In the genomic region with DNA sequence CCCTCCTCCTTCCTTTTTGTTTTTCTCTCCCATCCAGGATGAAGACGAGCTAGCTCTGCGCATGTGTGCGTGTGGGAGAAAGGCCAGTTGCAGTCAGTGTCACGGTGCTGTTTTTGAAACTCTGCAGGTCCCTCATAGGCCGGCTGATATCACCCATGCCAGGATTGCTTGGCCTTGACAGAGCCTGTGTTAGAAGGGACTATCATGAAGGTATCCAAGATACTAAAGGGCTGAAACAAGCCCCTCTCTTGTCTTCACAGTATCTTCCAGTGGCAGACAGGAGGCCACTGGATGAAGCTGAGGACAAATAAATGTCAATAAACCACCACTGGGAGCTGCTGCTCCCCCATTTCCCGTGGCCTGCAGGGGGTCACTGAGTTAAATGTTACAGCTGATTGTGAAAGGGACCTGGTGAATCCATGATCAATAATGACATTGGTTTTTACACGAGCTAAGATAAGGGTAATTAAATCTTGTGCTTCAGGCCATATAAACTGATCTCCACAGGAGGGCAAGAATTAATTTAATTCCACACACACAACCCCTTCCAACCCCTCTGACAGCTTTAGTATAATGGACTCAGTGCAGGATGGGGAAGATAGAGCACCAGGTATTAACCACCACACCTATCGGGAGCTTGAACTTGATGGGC, we compare ENCODE assay signal across 8 cellular contexts.
A peak's percentile ranks its signal among the peaks of the same experiment; 100 is the strongest.
DNase-seq lines count a peak whose midpoint lies in the region; ATAC-seq and TF ChIP-seq lines count a peak whose summit lies in the region.

No MANE protein-coding gene starts in this region.

- H3K9me3 ChIP-seq in hepatocyte (ENCODE audit: low read depth): no peaks in the 10 kb centered on the region
- H3K9me3 ChIP-seq in skeletal muscle satellite cell (replicated peaks; ENCODE audit: low read length): no peaks in the 10 kb centered on the region

- H3K36me3 ChIP-seq in GM23338 (ENCODE audit: insufficient read depth) (no peaks in the 10 kb centered on the region), hepatocyte (replicated peaks; ENCODE audit: insufficient read depth, low read depth) (no peaks in the 10 kb centered on the region), skeletal muscle satellite cell (ENCODE audit: insufficient read depth, low read length) (no peaks in the 10 kb centered on the region)

- H3K9me3 Mint-ChIP-seq in GM23338: no peaks in the 10 kb centered on the region
- H3K9me3 Mint-ChIP-seq in activated naive CD8-positive, alpha-beta T cell treated with anti-CD3 and anti-CD28 coated beads for 36 hours: no peaks in the 10 kb centered on the region

- H3K4me1 Mint-ChIP-seq in GM23338: peaks cover 38% of the 10 kb centered on the region
- H3K4me1 Mint-ChIP-seq in activated naive CD8-positive, alpha-beta T cell treated with anti-CD3 and anti-CD28 coated beads for 36 hours: peaks cover 23% of the 10 kb centered on the region

- H3K4me3 ChIP-seq in GM23338: no peak overlapping the region
- H3K4me3 ChIP-seq in hepatocyte: no peak overlapping the region
- H3K4me3 ChIP-seq in skeletal muscle satellite cell (ENCODE audit: low read length): no peak overlapping the region

- no peak for TF ChIP-seq CTCF in GM23338 (conservative IDR thresholded peaks at IDR 0.05; ENCODE audit: low read depth in 2 of 2)
- TF ChIP-seq CTCF in hepatocyte (IDR thresholded peaks at IDR 0.05; ENCODE audit: poor library complexity): no peak

- H3K79me2 ChIP-seq in GM23338 (replicated peaks; ENCODE audit: insufficient read depth): no peaks in the 10 kb centered on the region
- H3K79me2 ChIP-seq in hepatocyte: no peaks in the 10 kb centered on the region

- H3K27ac Mint-ChIP-seq in GM23338: no peak overlapping the region
- peak overlapping the region; percentile 70 for H3K27ac Mint-ChIP-seq in activated naive CD8-positive, alpha-beta T cell treated with anti-CD3 and anti-CD28 coated beads for 36 hours

- ATAC-seq in GM23338: no peak
- no peak for ATAC-seq in HG02973 (IDR thresholded peaks at IDR 0.05; ENCODE audit: unreplicated experiment)
- ATAC-seq in GM21515 (IDR thresholded peaks at IDR 0.05; ENCODE audit: unreplicated experiment): no peak

- DNase-seq in GM23338 (ENCODE audit: low spot score) (no peak), hepatocyte (ENCODE audit: low spot score) (no peak), H4 (ENCODE audit: low spot score) (no peak), HT-29 (ENCODE audit: low spot score) (no peak)
- no peak for DNase-seq in activated naive CD8-positive, alpha-beta T cell treated with anti-CD3 and anti-CD28 coated beads for 36 hours

- peak overlapping the region; percentile 21 for H3K9ac ChIP-seq in skeletal muscle satellite cell (ENCODE audit: low read depth, low read length)

- H3K27me3 ChIP-seq in GM23338 (ENCODE audit: insufficient read depth) (no peaks in the 10 kb centered on the region), hepatocyte (no peaks in the 10 kb centered on the region), skeletal muscle satellite cell (ENCODE audit: control insufficient read depth, insufficient read depth, low read length) (no peaks in the 10 kb centered on the region)

- H3K27ac ChIP-seq in GM23338 (ENCODE audit: low read depth): no peak overlapping the region
- H3K27ac ChIP-seq in hepatocyte: peak overlapping the region; percentile 93

- H3K9me2 ChIP-seq in GM23338 (ENCODE audit: insufficient read depth) (no peaks in the 10 kb centered on the region), hepatocyte (replicated peaks; ENCODE audit: insufficient read depth) (no peaks in the 10 kb centered on the region)

- H4K20me1 ChIP-seq in GM23338 (replicated peaks; ENCODE audit: insufficient read depth): 0 out of 2 replicates have a peak, but pooled peaks cover 3% of the 10 kb centered on the region
- H4K20me1 ChIP-seq in hepatocyte (ENCODE audit: insufficient read depth, poor library complexity, severe bottlenecking): no peaks in the 10 kb centered on the region

- H2AFZ ChIP-seq in GM23338: 0 out of 2 replicates have a peak overlapping the region, but pooled peaks have one; percentile 32
- H2AFZ ChIP-seq in hepatocyte: no peak overlapping the region

- H3K4me2 ChIP-seq in GM23338 (no peak overlapping the region), hepatocyte (peak overlapping the region; percentile 41), skeletal muscle satellite cell (ENCODE audit: low read length) (no peak overlapping the region)

- no peaks in the 10 kb centered on the region for H3F3A ChIP-seq in GM23338 (replicated peaks; ENCODE audit: low read depth)

- H3K4me1 ChIP-seq in GM23338 (ENCODE audit: insufficient read depth) (0 out of 2 replicates have a peak, but pooled peaks cover 5% of the 10 kb centered on the region), hepatocyte (ENCODE audit: insufficient read depth) (peaks cover 49% of the 10 kb centered on the region), skeletal muscle satellite cell (ENCODE audit: control insufficient read depth, insufficient read depth, low read length) (peaks cover 14% of the 10 kb centered on the region)

- H3K4me3 Mint-ChIP-seq in GM23338: no peak overlapping the region
- H3K4me3 Mint-ChIP-seq in activated naive CD8-positive, alpha-beta T cell treated with anti-CD3 and anti-CD28 coated beads for 36 hours: no peak overlapping the region

- H3K27me3 Mint-ChIP-seq in GM23338 (ENCODE audit: insufficient read depth, low read depth, poor library complexity): peaks cover 13% of the 10 kb centered on the region
- H3K27me3 Mint-ChIP-seq in activated naive CD8-positive, alpha-beta T cell treated with anti-CD3 and anti-CD28 coated beads for 36 hours: no peaks in the 10 kb centered on the region

- 53% methylated on average over 8 of the region's 8 CpGs for WGBS in hepatocyte (ENCODE audit: low lambda C conversion rate, missing lambda C conversion rate)

- no peaks in the 10 kb centered on the region for H3K36me3 Mint-ChIP-seq in GM23338 (ENCODE audit: low read depth)
- no peaks in the 10 kb centered on the region for H3K36me3 Mint-ChIP-seq in activated naive CD8-positive, alpha-beta T cell treated with anti-CD3 and anti-CD28 coated beads for 36 hours

TF ChIP-seq in GM23338, 12 proteins besides CTCF, POLR2A, EP300 and RAD21 (continues in another document):
- TF ChIP-seq JUNB (IDR thresholded peaks at IDR 0.05; ENCODE audit: unreplicated experiment) (no peak), CREB1 (CRISPR knock-in tag; IDR thresholded peaks at IDR 0.05; ENCODE audit: low read depth) (no peak), STAT1 (IDR thresholded peaks at IDR 0.05; ENCODE audit: unreplicated experiment) (no peak), POLR2AphosphoS5 (IDR thresholded peaks at IDR 0.05; ENCODE audit: low read depth) (no peak), EZH2 (IDR thresholded peaks at IDR 0.05; ENCODE audit: low read depth, unreplicated experiment) (no peak), NANOG (IDR thresholded peaks at IDR 0.05; ENCODE audit: borderline replicate concordance) (no peak), ZNF331 (CRISPR knock-in tag; IDR thresholded peaks at IDR 0.05; ENCODE audit: low read depth) (no peak), EZH2phosphoT487 (IDR thresholded peaks at IDR 0.05; ENCODE audit: unreplicated experiment) (no peak), ZNF114 (CRISPR knock-in tag; IDR thresholded peaks at IDR 0.05) (no peak)
- TF ChIP-seq, protein P1, sequence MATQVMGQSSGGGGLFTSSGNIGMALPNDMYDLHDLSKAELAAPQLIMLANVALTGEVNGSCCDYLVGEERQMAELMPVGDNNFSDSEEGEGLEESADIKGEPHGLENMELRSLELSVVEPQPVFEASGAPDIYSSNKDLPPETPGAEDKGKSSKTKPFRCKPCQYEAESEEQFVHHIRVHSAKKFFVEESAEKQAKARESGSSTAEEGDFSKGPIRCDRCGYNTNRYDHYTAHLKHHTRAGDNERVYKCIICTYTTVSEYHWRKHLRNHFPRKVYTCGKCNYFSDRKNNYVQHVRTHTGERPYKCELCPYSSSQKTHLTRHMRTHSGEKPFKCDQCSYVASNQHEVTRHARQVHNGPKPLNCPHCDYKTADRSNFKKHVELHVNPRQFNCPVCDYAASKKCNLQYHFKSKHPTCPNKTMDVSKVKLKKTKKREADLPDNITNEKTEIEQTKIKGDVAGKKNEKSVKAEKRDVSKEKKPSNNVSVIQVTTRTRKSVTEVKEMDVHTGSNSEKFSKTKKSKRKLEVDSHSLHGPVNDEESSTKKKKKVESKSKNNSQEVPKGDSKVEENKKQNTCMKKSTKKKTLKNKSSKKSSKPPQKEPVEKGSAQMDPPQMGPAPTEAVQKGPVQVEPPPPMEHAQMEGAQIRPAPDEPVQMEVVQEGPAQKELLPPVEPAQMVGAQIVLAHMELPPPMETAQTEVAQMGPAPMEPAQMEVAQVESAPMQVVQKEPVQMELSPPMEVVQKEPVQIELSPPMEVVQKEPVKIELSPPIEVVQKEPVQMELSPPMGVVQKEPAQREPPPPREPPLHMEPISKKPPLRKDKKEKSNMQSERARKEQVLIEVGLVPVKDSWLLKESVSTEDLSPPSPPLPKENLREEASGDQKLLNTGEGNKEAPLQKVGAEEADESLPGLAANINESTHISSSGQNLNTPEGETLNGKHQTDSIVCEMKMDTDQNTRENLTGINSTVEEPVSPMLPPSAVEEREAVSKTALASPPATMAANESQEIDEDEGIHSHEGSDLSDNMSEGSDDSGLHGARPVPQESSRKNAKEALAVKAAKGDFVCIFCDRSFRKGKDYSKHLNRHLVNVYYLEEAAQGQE (IDR thresholded peaks at IDR 0.05; ENCODE audit: unreplicated experiment): no peak
- TF ChIP-seq, protein P2, sequence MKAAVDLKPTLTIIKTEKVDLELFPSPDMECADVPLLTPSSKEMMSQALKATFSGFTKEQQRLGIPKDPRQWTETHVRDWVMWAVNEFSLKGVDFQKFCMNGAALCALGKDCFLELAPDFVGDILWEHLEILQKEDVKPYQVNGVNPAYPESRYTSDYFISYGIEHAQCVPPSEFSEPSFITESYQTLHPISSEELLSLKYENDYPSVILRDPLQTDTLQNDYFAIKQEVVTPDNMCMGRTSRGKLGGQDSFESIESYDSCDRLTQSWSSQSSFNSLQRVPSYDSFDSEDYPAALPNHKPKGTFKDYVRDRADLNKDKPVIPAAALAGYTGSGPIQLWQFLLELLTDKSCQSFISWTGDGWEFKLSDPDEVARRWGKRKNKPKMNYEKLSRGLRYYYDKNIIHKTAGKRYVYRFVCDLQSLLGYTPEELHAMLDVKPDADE (IDR thresholded peaks at IDR 0.05): no peak
